32 cellular contexts compared by ENCODE assay signal in genomic region chr9:137917795-137918194, GRCh38. TPM values are rescaled to one million over a fixed set of nuclear protein-coding genes. Genes with fewer than 3 reads are reported as not detected.
"Had no signal": no experiment of that assay in that cellular context is flagged by ENCODE, and none has a peak within 500 bp of the region (broad histone marks: within the 10 kb centered on the region; RNA-seq: fewer than 3 reads in every experiment).

No MANE protein-coding gene starts in this region.

- H3K4me1 ChIP-seq: adrenal gland, ascending aorta, body of pancreas, breast epithelium had no signal

- H3K27ac ChIP-seq: adrenal gland, ascending aorta, body of pancreas, brain microvascular endothelial cell, breast epithelium, VCaP had no signal

- H3K9me3 ChIP-seq: adrenal gland, ascending aorta, body of pancreas, breast epithelium had no signal

- H3K36me3 ChIP-seq: adrenal gland, ascending aorta, brain microvascular endothelial cell, breast epithelium had no signal

- DNase-seq: activated B cell treated with CpG ODN at 0.5 μM for 24 hours; activated CD4-positive, alpha-beta memory T cell treated with anti-CD3 and anti-CD28 coated beads for 36 hours; activated CD4-positive, alpha-beta T cell treated with anti-CD3 and anti-CD28 coated beads for 4 hours; activated CD4-positive, alpha-beta T cell treated with anti-CD3 and anti-CD28 coated beads, Interleukin-2, amount 10 ng/mL, durations not matched to agents 24 days and 14 days; activated CD4-positive, alpha-beta T cell treated with anti-CD3 and anti-CD28 coated beads, Interleukin-2, amount 50 U/mL, for 1 hour; activated CD4-positive, alpha-beta T cell treated with anti-CD3 and anti-CD28 coated beads, Interleukin-2, amount 50 U/mL, for 4 hours; activated CD4-positive, CD25-positive, alpha-beta regulatory T cell treated with anti-CD3 and anti-CD28 coated beads, Interleukin-2, amount 50 U/mL, for 72 hours; activated CD8-positive, alpha-beta memory T cell treated with anti-CD3 and anti-CD28 coated beads, Interleukin-2, amount 50 U/mL, for 4 hours; activated CD8-positive, alpha-beta T cell treated with anti-CD3 and anti-CD28 coated beads for 36 hours; activated effector memory CD4-positive, alpha-beta T cell treated with anti-CD3 and anti-CD28 coated beads, Interleukin-2, amount 50 U/mL, for 16 hours; activated gamma-delta T cell treated with Interleukin-2 at 50 U/mL for 16 hours; activated naive CD4-positive, alpha-beta T cell; activated naive CD4-positive, alpha-beta T cell treated with anti-CD3 and anti-CD28 coated beads for 36 hours; activated naive CD4-positive, alpha-beta T cell treated with anti-CD3 and anti-CD28 coated beads, Interleukin-2, amount 50 U/mL, for 16 hours; activated naive CD8-positive, alpha-beta T cell treated with anti-CD3 and anti-CD28 coated beads for 36 hours; activated T-cell treated with anti-CD3 and anti-CD28 coated beads for 4 hours; activated T-cell treated with anti-CD3 and anti-CD28 coated beads, Interleukin-2, amount 50 U/mL, for 1 hour; activated T-cell treated with anti-CD3 and anti-CD28 coated beads, Interleukin-2, amount 50 U/mL, for 4 hours; activated T-cell treated with anti-CD3 and anti-CD28 coated beads, Interleukin-2, amount 50 U/mL, for 72 hours; amniotic stem cell; body of pancreas; brain microvascular endothelial cell; central memory CD4-positive, alpha-beta T cell; T-helper 1 cell; T-helper 2 cell; T-helper 9 cell had no signal

- H3K27me3 ChIP-seq: adrenal gland, ascending aorta, body of pancreas, brain microvascular endothelial cell, breast epithelium had no signal

- H3K4me3 ChIP-seq: adrenal gland, ascending aorta, body of pancreas, breast epithelium had no signal

RNA-seq across cellular contexts. Expression of gene CACNA1B, which starts 40.2 kb away (rescaled TPM):
- total RNA-seq: activated CD4-positive, alpha-beta T cell treated with anti-CD3 and anti-CD28 coated beads, Interleukin-2, amount 10 ng/mL, durations not matched to agents 24 days and 14 days; activated CD8-positive, alpha-beta memory T cell treated with anti-CD3 and anti-CD28 coated beads for 36 hours; activated CD8-positive, alpha-beta T cell treated with anti-CD3 and anti-CD28 coated beads for 36 hours; activated naive CD8-positive, alpha-beta T cell treated with anti-CD3 and anti-CD28 coated beads for 36 hours; activated T-helper 1 cell treated with anti-CD3 and anti-CD28 coated beads, Interleukin-12 subunit alpha, Interleukin-12 subunit beta, Interleukin-2, Interleukin-4 antibody, amounts not matched to agents 30 ng/mL and 10 ng/mL and 1 ng/mL, durations not matched to agents 14 hours and 24 hours and 36 hours; ascending aorta had no signal
